ENCODE assay signal across 1 cellular context in genomic region chr9:82893549-82893948, GRCh38.
TF ChIP-seq lines count a peak whose summit lies in the region.

No MANE protein-coding gene starts in this region.

TF ChIP-seq in GM23338, 12 proteins besides CTCF, POLR2A, EP300 and RAD21 (continued from another document):
- no peak for TF ChIP-seq ZNF462 (CRISPR knock-in tag; IDR thresholded peaks at IDR 0.05)
- TF ChIP-seq ETS1 (IDR thresholded peaks at IDR 0.05) = no peak
- no peak for TF ChIP-seq EZH2phosphoT487 (IDR thresholded peaks at IDR 0.05; ENCODE audit: unreplicated experiment)
- TF ChIP-seq ZNF114 (CRISPR knock-in tag; IDR thresholded peaks at IDR 0.05) = no peak
- TF ChIP-seq NANOG (IDR thresholded peaks at IDR 0.05; ENCODE audit: borderline replicate concordance) = no peak; the same call in 1 of the 2 replicates
- TF ChIP-seq STAT1 (IDR thresholded peaks at IDR 0.05; ENCODE audit: unreplicated experiment) = no peak
